27 cellular contexts compared by ENCODE assay signal in genomic region chr5:97063276-97063675, GRCh38.
"Had no signal": no experiment of that assay in that cellular context is flagged by ENCODE, and none has a peak within 500 bp of the region (broad histone marks: within the 10 kb centered on the region; RNA-seq: fewer than 3 reads in every experiment).

No MANE protein-coding gene starts in this region.

- H3K4me1 Mint-ChIP-seq: immature natural killer cell, naive B cell, natural killer cell had no signal

- H3K4me3 Mint-ChIP-seq: immature natural killer cell; mesothelial cell of epicardium; naive B cell; natural killer cell; stimulated activated naive B cell treated with anti-CD40 and anti-IgM and Interleukin-4, amounts not matched to agents 10 μg/mL and 1 μg/mL and 100 μg/mL, for 72 hours had no signal

- H3K4me3 ChIP-seq: left ventricle myocardium inferior, lung, pancreas, prostate gland, skin epidermis, stomach, testis, thyroid gland, transverse colon, vagina had no signal

- DNase-seq: hypothalamus; immature natural killer cell; kidney; left ventricle myocardium inferior; mesendoderm; naive B cell; natural killer cell; pancreas; posterior cingulate gyrus; retina; right cardiac atrium; stimulated activated CD4-positive, alpha-beta T cell treated with anti-CD3 and anti-CD28 coated beads, Interleukin-12 subunit alpha, Interleukin-12 subunit beta, amount 100 ng/mL, for 4 hours; stimulated activated CD4-positive, alpha-beta T cell treated with anti-CD3 and anti-CD28 coated beads, Interleukin-15, amount 100 ng/mL, for 24 hours; stimulated activated CD4-positive, alpha-beta T cell treated with anti-CD3 and anti-CD28 coated beads, Interleukin-2, amount 100 ng/mL, for 24 hours; stimulated activated CD4-positive, alpha-beta T cell treated with anti-CD3 and anti-CD28 coated beads, Interleukin-4, amount 100 ng/mL, for 1 hour; stimulated activated naive B cell treated with anti-CD40 and anti-IgM and Interleukin-4, amounts not matched to agents 10 μg/mL and 1 μg/mL and 100 μg/mL, for 72 hours; stimulated activated naive CD8-positive, alpha-beta T cell treated with anti-CD3 and anti-CD28 coated beads, Interleukin-15, Interleukin-2, amounts not matched to agents 100 U/mL and 50 U/mL, for 24 hours; stomach; testis; thyroid gland; transverse colon had no signal

- H3K27ac Mint-ChIP-seq: immature natural killer cell; mesothelial cell of epicardium; natural killer cell; stimulated activated naive B cell treated with anti-CD40 and anti-IgM and Interleukin-4, amounts not matched to agents 10 μg/mL and 1 μg/mL and 100 μg/mL, for 72 hours had no signal

- H3K27me3 Mint-ChIP-seq: stimulated activated naive B cell treated with anti-CD40 and anti-IgM and Interleukin-4, amounts not matched to agents 10 μg/mL and 1 μg/mL and 100 μg/mL, for 72 hours had no signal

- H3K36me3 Mint-ChIP-seq: mesothelial cell of epicardium, natural killer cell had no signal

- H3K4me1 ChIP-seq: pancreas, prostate gland, stomach, testis, transverse colon, vagina had no signal

- H3K27me3 ChIP-seq: pancreas, stomach, testis, thyroid gland, transverse colon, vagina had no signal

- H3K27ac ChIP-seq: left ventricle myocardium inferior, pancreas, prostate gland, skin epidermis, stomach, testis, thyroid gland, transverse colon, vagina had no signal

- H3K9me3 Mint-ChIP-seq: immature natural killer cell, natural killer cell had no signal

- H3K36me3 ChIP-seq: left ventricle myocardium inferior, pancreas, prostate gland, stomach, thyroid gland, transverse colon, vagina had no signal

- ATAC-seq: natural killer cell; pancreas; right cardiac atrium; sciatic nerve; stimulated activated naive B cell treated with anti-CD40 and anti-IgM and Interleukin-4, amounts not matched to agents 10 μg/mL and 1 μg/mL and 100 μg/mL, for 72 hours; stimulated activated naive CD8-positive, alpha-beta T cell treated with anti-CD3 and anti-CD28 coated beads, Interleukin-15, Interleukin-2, amounts not matched to agents 100 U/mL and 50 U/mL, for 24 hours had no signal

- H3K9me3 ChIP-seq: pancreas, prostate gland, testis, thyroid gland, transverse colon, vagina had no signal
